Comparison of ENCODE assay signal across 26 cellular contexts in genomic region chr14:53060046-53060445, GRCh38.
DNase-seq lines count a peak whose midpoint lies in the region; ATAC-seq, FAIRE-seq and TF ChIP-seq lines count a peak whose summit lies in the region.
"Had no signal": no experiment of that assay in that cellular context is flagged by ENCODE, and none has a peak within 500 bp of the region (broad histone marks: within the 10 kb centered on the region; RNA-seq: fewer than 3 reads in every experiment).

No MANE protein-coding gene starts in this region.

- no peaks in the 10 kb centered on the region; a peak in 1 of 4 replicates for H3K79me1 ChIP-seq in IMR-90 (ENCODE audit: low read depth in 1 of 2, low read length in 2 of 2)

- H3K4me3 ChIP-seq in IMR-90 (ENCODE audit: insufficient read depth, low read depth, low read length) (no peak overlapping the region), endothelial cell of umbilical vein (replicated peaks in 1 of 3; ENCODE audit: insufficient read depth in 1 of 3, low read depth in 1 of 3, low read length in 3 of 3) (no peak overlapping the region), Caco-2 (ENCODE audit: low read depth, low read length) (no peak overlapping the region)
- H3K4me3 ChIP-seq: esophagus muscularis mucosa, gastroesophageal sphincter, tibial nerve had no signal

- H2BK120ac ChIP-seq in IMR-90 (ENCODE audit: low read depth, low read length) = no peak overlapping the region

- no peak overlapping the region for H2AK9ac ChIP-seq in IMR-90 (replicated peaks; ENCODE audit: low read depth, low read length, poor library complexity)

- POLR2A ChIA-PET in IMR-90 (lab: Charles Lee; ENCODE audit: unreplicated experiment) (no interaction called here), endothelial cell of umbilical vein (lab: Charles Lee) (interaction anchor here (0.5 kb wide), 1 partner anchor 364 kb away, joined by 5 read pairs; no protein-coding TSS in a partner anchor), Caco-2 (lab: Charles Lee) (no interaction called here)

- H4K91ac ChIP-seq in IMR-90 (ENCODE audit: insufficient read depth, low read depth, low read length) = no peak overlapping the region

- in situ Hi-C loops in IMR-90 (cut with MboI; ENCODE audit: low sequenced_read_pairs) = no loop called here

- no peak overlapping the region for H3K27ac Mint-ChIP-seq in activated naive CD4-positive, alpha-beta T cell treated with anti-CD3 and anti-CD28 coated beads, Interleukin-2, amount 50 U/mL, for 72 hours
- peak overlapping the region; percentile 15 for H3K27ac Mint-ChIP-seq in stimulated activated effector memory CD8-positive, alpha-beta T cell treated with anti-CD3 and anti-CD28 coated beads, Interleukin-12 subunit alpha, Interleukin-12 subunit beta, amount 100 ng/mL, for 72 hours
- H3K27ac Mint-ChIP-seq in Caco-2 (ENCODE audit: unreplicated experiment) = no peak overlapping the region
- H3K27ac Mint-ChIP-seq: activated B cell treated with CpG ODN at 0.5 μM for 24 hours; activated CD4-positive, alpha-beta memory T cell treated with anti-CD3 and anti-CD28 coated beads, Interleukin-2, amount 10 ng/mL, durations not matched to agents 7 days and 5 days; nephron progenitor cell had no signal

- H3K4ac ChIP-seq in IMR-90 (ENCODE audit: low read depth, low read length) = no peak overlapping the region

- dilution Hi-C loops in IMR-90 (cut with HindIII; ENCODE audit: low sequenced_read_pairs, unreplicated experiment) = no loop called here
- dilution Hi-C loops in endothelial cell of umbilical vein (cut with MboI; ENCODE audit: extremely low pct_ligation_motif_present, low sequenced_read_pairs) = no loop called here

- CTCF ChIA-PET in IMR-90 (lab: Yijun Ruan, JAX) (no interaction called here), endothelial cell of umbilical vein (lab: Charles Lee) (interaction anchor here (0.5 to 1.3 kb wide), 7 partner anchors 12 to 247 kb away, joined by 3 to 7 read pairs (median 3); no protein-coding TSS in a partner anchor), Caco-2 (lab: Charles Lee) (interaction anchor here (0.8 kb wide), 1 partner anchor 99 kb away, joined by 4 read pairs; no protein-coding TSS in a partner anchor)

- BruUV-seq in IMR-90 (replicated peaks; lab: Mats Ljungman, UMichigan) (no TSS peak), endothelial cell of umbilical vein (replicated peaks; lab: Mats Ljungman, UMichigan) (no TSS peak), Caco-2 (replicated peaks; lab: Mats Ljungman, UMichigan) (no TSS peak)

- TF ChIP-seq RAD21 in IMR-90 (IDR thresholded peaks at IDR 0.05; ENCODE audit: low read length) = no peak

- no CpG with 5 or more reads among the region's 1 CpG for WGBS in IMR-90 (ENCODE audit: extremely low coverage in 2 of 2, insufficient read length in 1 of 2), 2 experiments

- H3K27me3 Mint-ChIP-seq in Caco-2 (ENCODE audit: insufficient read depth, unreplicated experiment) = no peaks in the 10 kb centered on the region
- H3K27me3 Mint-ChIP-seq: activated B cell treated with CpG ODN at 0.5 μM for 24 hours; activated CD4-positive, alpha-beta memory T cell treated with anti-CD3 and anti-CD28 coated beads, Interleukin-2, amount 10 ng/mL, durations not matched to agents 7 days and 5 days had no signal

- intact Hi-C loops in IMR-90 (cut with micrococcal nuclease) (loop anchor here (5.0 kb wide), 2 partner anchors 237 to 1287 kb away; no protein-coding TSS in a partner anchor), endothelial cell of umbilical vein (cut with micrococcal nuclease) (no loop called here), Caco-2 (cut with micrococcal nuclease; ENCODE audit: unreplicated experiment) (no loop called here)

- no peak overlapping the region for H3K27ac ChIP-seq in IMR-90 (ENCODE audit: insufficient read depth, low read length)
- H3K27ac ChIP-seq in endothelial cell of umbilical vein (ENCODE audit: insufficient read depth, low read depth, low read length) = peak overlapping the region; percentile 15
- H3K27ac ChIP-seq: C4-2B, esophagus muscularis mucosa, gastroesophageal sphincter, parathyroid adenoma, tibial nerve had no signal

- H3K23ac ChIP-seq in IMR-90 (ENCODE audit: low read depth, low read length) = no peak overlapping the region

- peak; percentile 31 to 49 for ATAC-seq in activated naive CD4-positive, alpha-beta T cell treated with anti-CD3 and anti-CD28 coated beads, Interleukin-2, amount 50 U/mL, for 72 hours
- ATAC-seq in IMR-90 (ENCODE audit: low read depth) = no peak
- peak; percentile 66 for ATAC-seq in stimulated activated effector memory CD8-positive, alpha-beta T cell treated with anti-CD3 and anti-CD28 coated beads, Interleukin-12 subunit alpha, Interleukin-12 subunit beta, amount 100 ng/mL, for 72 hours
- ATAC-seq: gastroesophageal sphincter, left ventricle myocardium superior, right cardiac atrium had no signal

- H2AK5ac ChIP-seq in IMR-90 (ENCODE audit: low read depth, low read length) = no peak overlapping the region

- no peaks in the 10 kb centered on the region for H3K9me3 Mint-ChIP-seq in activated naive CD4-positive, alpha-beta T cell treated with anti-CD3 and anti-CD28 coated beads, Interleukin-2, amount 50 U/mL, for 72 hours
- no peaks in the 10 kb centered on the region for H3K9me3 Mint-ChIP-seq in stimulated activated effector memory CD8-positive, alpha-beta T cell treated with anti-CD3 and anti-CD28 coated beads, Interleukin-12 subunit alpha, Interleukin-12 subunit beta, amount 100 ng/mL, for 72 hours
- H3K9me3 Mint-ChIP-seq in Caco-2 (ENCODE audit: unreplicated experiment) = no peaks in the 10 kb centered on the region
- H3K9me3 Mint-ChIP-seq: activated B cell treated with CpG ODN at 0.5 μM for 24 hours; activated CD4-positive, alpha-beta memory T cell treated with anti-CD3 and anti-CD28 coated beads, Interleukin-2, amount 10 ng/mL, durations not matched to agents 7 days and 5 days; nephron progenitor cell had no signal

- H3K9me1 ChIP-seq in IMR-90 (ENCODE audit: insufficient read depth, low read length) (no peaks in the 10 kb centered on the region; the same call in 1 of the 2 replicates), endothelial cell of umbilical vein (replicated peaks; ENCODE audit: control insufficient read depth, extremely low read depth, insufficient read depth, low read length) (no peaks in the 10 kb centered on the region)

- H2BK15ac ChIP-seq in IMR-90 (ENCODE audit: low read depth, low read length) = no peak overlapping the region

- H3K36me3 ChIP-seq in IMR-90 (ENCODE audit: control insufficient read depth, insufficient read depth, low read length) = peaks cover 2% of the 10 kb centered on the region; the same call in 1 of the 2 replicates
- H3K36me3 ChIP-seq in endothelial cell of umbilical vein (ENCODE audit: control insufficient read depth in 2 of 2, extremely low read depth in 1 of 2, insufficient read depth in 2 of 2, low read length in 2 of 2) = no peaks in the 10 kb centered on the region
- no peaks in the 10 kb centered on the region for H3K36me3 ChIP-seq in Caco-2 (ENCODE audit: control insufficient read depth, insufficient read depth, low read length)
- H3K36me3 ChIP-seq: gastroesophageal sphincter had no signal

- H2BK20ac ChIP-seq in IMR-90 (ENCODE audit: low read depth, low read length) = no peak overlapping the region

- H3K4me2 ChIP-seq in IMR-90 (ENCODE audit: low read depth, low read length) = no peak overlapping the region
- H3K4me2 ChIP-seq in endothelial cell of umbilical vein (ENCODE audit: insufficient read depth, low read length) = peak overlapping the region; percentile 1

- H4K5ac ChIP-seq in IMR-90 (ENCODE audit: low read depth, low read length) = no peak overlapping the region

- no peaks in the 10 kb centered on the region for H3K36me3 Mint-ChIP-seq in activated naive CD4-positive, alpha-beta T cell treated with anti-CD3 and anti-CD28 coated beads, Interleukin-2, amount 50 U/mL, for 72 hours
- peaks cover 73% of the 10 kb centered on the region for H3K36me3 Mint-ChIP-seq in stimulated activated effector memory CD8-positive, alpha-beta T cell treated with anti-CD3 and anti-CD28 coated beads, Interleukin-12 subunit alpha, Interleukin-12 subunit beta, amount 100 ng/mL, for 72 hours
- H3K36me3 Mint-ChIP-seq in Caco-2 (ENCODE audit: insufficient read depth, unreplicated experiment) = no peaks in the 10 kb centered on the region

- H3K4me3 Mint-ChIP-seq in stimulated activated effector memory CD8-positive, alpha-beta T cell treated with anti-CD3 and anti-CD28 coated beads, Interleukin-12 subunit alpha, Interleukin-12 subunit beta, amount 100 ng/mL, for 72 hours = no peak overlapping the region
- no peak overlapping the region for H3K4me3 Mint-ChIP-seq in Caco-2 (ENCODE audit: unreplicated experiment)
- H3K4me3 Mint-ChIP-seq: activated B cell treated with CpG ODN at 0.5 μM for 24 hours; activated CD4-positive, alpha-beta memory T cell treated with anti-CD3 and anti-CD28 coated beads, Interleukin-2, amount 10 ng/mL, durations not matched to agents 7 days and 5 days; nephron progenitor cell had no signal

- no peak overlapping the region for H3K14ac ChIP-seq in IMR-90 (replicated peaks; ENCODE audit: low read depth, low read length)

- TF ChIP-seq CTCF in IMR-90 (conservative IDR thresholded peaks at IDR 0.05; ENCODE audit: low read depth, low read length) (no peak), endothelial cell of umbilical vein (IDR thresholded peaks at IDR 0.05; ENCODE audit: extremely low read depth in 1 of 2, insufficient read depth in 1 of 2, low read depth in 1 of 2, low read length in 2 of 2) (no peak), Caco-2 (IDR thresholded peaks at IDR 0.05; ENCODE audit: insufficient read depth in 1 of 2, low read depth in 1 of 2, low read length in 1 of 2, severe bottlenecking in 1 of 2, unreplicated experiment in 1 of 2) (no peak)

- H3K4me1 ChIP-seq in IMR-90 (ENCODE audit: control insufficient read depth, insufficient read depth, low read length) (no peaks in the 10 kb centered on the region), endothelial cell of umbilical vein (ENCODE audit: control insufficient read depth, extremely low read depth, insufficient read depth, low read length) (peaks cover 9% of the 10 kb centered on the region), Caco-2 (no peaks in the 10 kb centered on the region)
- H3K4me1 ChIP-seq: parathyroid adenoma had no signal

- H3K56ac ChIP-seq in IMR-90 (ENCODE audit: extremely low read depth, insufficient read depth, low read length) = no peak overlapping the region

- H4K8ac ChIP-seq in IMR-90 (ENCODE audit: low read depth in 2 of 2, low read length in 2 of 2) = no peak overlapping the region

- no peaks in the 10 kb centered on the region for H3K9me3 ChIP-seq in IMR-90 (ENCODE audit: control insufficient read depth, insufficient read depth, low read length)
- H3K9me3 ChIP-seq in endothelial cell of umbilical vein (replicated peaks; ENCODE audit: control insufficient read depth, insufficient read depth, low read length) = no peaks in the 10 kb centered on the region
- H3K9me3 ChIP-seq in Caco-2 = no peaks in the 10 kb centered on the region
- H3K9me3 ChIP-seq: esophagus muscularis mucosa, gastroesophageal sphincter, tibial nerve had no signal

- peaks cover 9% of the 10 kb centered on the region for H3K4me1 Mint-ChIP-seq in stimulated activated effector memory CD8-positive, alpha-beta T cell treated with anti-CD3 and anti-CD28 coated beads, Interleukin-12 subunit alpha, Interleukin-12 subunit beta, amount 100 ng/mL, for 72 hours
- no peaks in the 10 kb centered on the region for H3K4me1 Mint-ChIP-seq in Caco-2 (ENCODE audit: low read depth, unreplicated experiment)
- H3K4me1 Mint-ChIP-seq: activated B cell treated with CpG ODN at 0.5 μM for 24 hours, nephron progenitor cell had no signal

- H2AFZ ChIP-seq in IMR-90 (replicated peaks; ENCODE audit: low read length, poor library complexity) (no peak overlapping the region), endothelial cell of umbilical vein (ENCODE audit: low read depth, low read length) (no peak overlapping the region)
- H2AFZ ChIP-seq: parathyroid adenoma had no signal

- H3K9ac ChIP-seq in IMR-90 (ENCODE audit: low read depth, low read length) (no peak overlapping the region), endothelial cell of umbilical vein (replicated peaks; ENCODE audit: extremely low read depth, insufficient read depth, low read length) (no peak overlapping the region)
- H3K9ac ChIP-seq: parathyroid adenoma had no signal

- H3K27me3 ChIP-seq in IMR-90 (ENCODE audit: control insufficient read depth, insufficient read depth, low read length) (no peaks in the 10 kb centered on the region), endothelial cell of umbilical vein (ENCODE audit: control insufficient read depth in 2 of 2, insufficient read depth in 2 of 2, low read length in 2 of 2) (no peaks in the 10 kb centered on the region), Caco-2 (replicated peaks; ENCODE audit: control insufficient read depth, insufficient read depth, low read length) (no peaks in the 10 kb centered on the region)
- H3K27me3 ChIP-seq: esophagus muscularis mucosa, gastroesophageal sphincter, tibial nerve had no signal

- DNase-seq in activated naive CD4-positive, alpha-beta T cell treated with anti-CD3 and anti-CD28 coated beads, Interleukin-2, amount 50 U/mL, for 72 hours (ENCODE audit: low spot score in 2 of 2) = no peak
- DNase-seq in activated naive CD4-positive, alpha-beta T cell treated with Interleukin-2 at 50 U/mL for 16 hours = no peak
- peak; percentile 15 for DNase-seq in IMR-90
- peak; percentile 58 for DNase-seq in endothelial cell of umbilical vein (ENCODE audit: low read depth, low spot score)
- no peak for DNase-seq in stimulated activated effector memory CD8-positive, alpha-beta T cell treated with anti-CD3 and anti-CD28 coated beads, Interleukin-12 subunit alpha, Interleukin-12 subunit beta, amount 100 ng/mL, for 72 hours (ENCODE audit: low spot score in 2 of 2)
- no peak for DNase-seq in Caco-2
- DNase-seq in A172 (ENCODE audit: low spot score) = no peak
- DNase-seq in COLO668 (lab: John Stamatoyannopoulos, UW; ENCODE audit: unreplicated experiment) = no peak
- DNase-seq: activated B cell treated with CpG ODN at 0.5 μM for 24 hours; activated CD4-positive, alpha-beta memory T cell treated with anti-CD3 and anti-CD28 coated beads, Interleukin-2, amount 10 ng/mL, durations not matched to agents 7 days and 5 days; activated naive CD4-positive, alpha-beta T cell treated with anti-CD3 and anti-CD28 coated beads, Interleukin-2, amount 50 U/mL, for 16 hours; aorta; effector CD8-positive, alpha-beta T cell; islet precursor cell; left ventricle myocardium superior; NCI-H2029 treated with DMSO at 0.1 percent for 48 hours; nephron progenitor cell; right cardiac atrium; Right ventricle myocardium superior; stimulated activated CD4-positive, alpha-beta T cell treated with anti-CD3 and anti-CD28 coated beads, Interleukin-4, amount 100 ng/mL, for 4 hours; stimulated activated naive CD4-positive, alpha-beta T cell treated with Interleukin-2 at 50 U/mL for 16 hours had no signal

- H4K20me1 ChIP-seq in IMR-90 (ENCODE audit: insufficient read depth, low read length) (no peaks in the 10 kb centered on the region), endothelial cell of umbilical vein (replicated peaks; ENCODE audit: control insufficient read depth, extremely low read depth, insufficient read depth, low read length) (no peaks in the 10 kb centered on the region)

- no peak overlapping the region for H2BK5ac ChIP-seq in IMR-90 (ENCODE audit: low read depth, low read length, poor library complexity, severe bottlenecking)

- no peak for FAIRE-seq in endothelial cell of umbilical vein (lab: Jason Lieb, UNC)

- no peaks in the 10 kb centered on the region for H3K79me2 ChIP-seq in endothelial cell of umbilical vein (ENCODE audit: control insufficient read depth, insufficient read depth, low read length)
- H3K79me2 ChIP-seq: parathyroid adenoma had no signal

- no peak overlapping the region for H3K18ac ChIP-seq in IMR-90 (ENCODE audit: low read depth, low read length)

- TF ChIP-seq POLR2A in IMR-90 (IDR thresholded peaks at IDR 0.05; ENCODE audit: low read depth, low read length) = no peak
- no peak for TF ChIP-seq POLR2A in endothelial cell of umbilical vein (IDR thresholded peaks at IDR 0.05; ENCODE audit: low read depth, low read length)

Comparison
In these comparisons a context has a peak if more than half of its experiments do, and no peak if none do; other contexts are left out.
1. DNase-seq: peak in IMR-90 (single experiment) and endothelial cell of umbilical vein (single experiment); none in activated naive CD4-positive, alpha-beta T cell treated with anti-CD3 and anti-CD28 coated beads, Interleukin-2, amount 50 U/mL, for 72 hours (0 of 2), activated naive CD4-positive, alpha-beta T cell treated with Interleukin-2 at 50 U/mL for 16 hours (single experiment), stimulated activated effector memory CD8-positive, alpha-beta T cell treated with anti-CD3 and anti-CD28 coated beads, Interleukin-12 subunit alpha, Interleukin-12 subunit beta, amount 100 ng/mL, for 72 hours (0 of 2), Caco-2 (0 of 2), A172 (single experiment) and COLO668 (single experiment).